Comparison of ENCODE assay signal across 16 cellular contexts in the genomic region with DNA sequence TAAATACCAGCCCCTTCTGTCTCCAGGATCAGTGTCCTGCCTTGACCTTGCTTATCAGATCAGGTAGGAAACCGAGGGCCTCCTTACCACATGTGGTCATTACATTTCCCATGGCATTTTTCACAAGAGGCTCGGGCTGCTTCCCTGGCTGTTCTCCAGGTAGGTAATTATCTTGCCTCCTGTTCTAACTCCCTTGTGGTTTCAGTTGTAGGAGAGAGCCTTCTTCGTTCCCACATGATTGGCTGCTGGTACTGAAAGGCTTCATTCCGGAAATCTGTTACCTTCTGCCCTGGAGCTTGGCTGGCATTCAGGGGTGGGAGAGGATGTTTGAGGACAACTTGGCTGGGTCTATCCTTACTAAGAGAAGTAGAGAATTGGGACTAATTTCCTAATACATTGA. TPM values are rescaled to one million over a fixed set of nuclear protein-coding genes. Genes with fewer than 3 reads are reported as not detected.
DNase-seq lines count a peak whose midpoint lies in the region; ATAC-seq lines count a peak whose summit lies in the region.
"Had no signal": no experiment of that assay in that cellular context is flagged by ENCODE, and none has a peak within 500 bp of the region (broad histone marks: within the 10 kb centered on the region; RNA-seq: fewer than 3 reads in every experiment).

No MANE protein-coding gene starts in this region.

- H3K4me1 Mint-ChIP-seq in naive thymus-derived CD8-positive, alpha-beta T cell, result no peaks in the 10 kb centered on the region
- H3K4me1 Mint-ChIP-seq: activated naive CD8-positive, alpha-beta T cell treated with anti-CD3 and anti-CD28 coated beads for 36 hours had no signal

- POLR2A ChIA-PET in naive thymus-derived CD8-positive, alpha-beta T cell (lab: Charles Lee), result no interaction called here

- peaks cover 0 to 4% (median 0%) of the 10 kb centered on the region in 9 donors for H3K9me3 Mint-ChIP-seq in naive thymus-derived CD8-positive, alpha-beta T cell
- H3K9me3 Mint-ChIP-seq: activated naive CD8-positive, alpha-beta T cell treated with anti-CD3 and anti-CD28 coated beads for 36 hours had no signal

- no peak overlapping the region for H3K27ac Mint-ChIP-seq in naive thymus-derived CD8-positive, alpha-beta T cell
- H3K27ac Mint-ChIP-seq: activated naive CD8-positive, alpha-beta T cell treated with anti-CD3 and anti-CD28 coated beads for 36 hours had no signal

- H3K27me3 Mint-ChIP-seq in naive thymus-derived CD8-positive, alpha-beta T cell, result peaks cover 16 to 45% (median 17%) of the 10 kb centered on the region in 5 donors

- no peaks in the 10 kb centered on the region for H3K36me3 Mint-ChIP-seq in naive thymus-derived CD8-positive, alpha-beta T cell
- H3K36me3 Mint-ChIP-seq: activated naive CD8-positive, alpha-beta T cell treated with anti-CD3 and anti-CD28 coated beads for 36 hours had no signal

- ATAC-seq in naive thymus-derived CD8-positive, alpha-beta T cell, result no peak

- H3K4me3 Mint-ChIP-seq in naive thymus-derived CD8-positive, alpha-beta T cell, result no peak overlapping the region
- H3K4me3 Mint-ChIP-seq: activated naive CD8-positive, alpha-beta T cell treated with anti-CD3 and anti-CD28 coated beads for 36 hours had no signal

- DNase-seq in DMS79 (lab: John Stamatoyannopoulos, UW), result peak; percentile 62
- DNase-seq in NCI-H146 treated with DMSO at 0.1 percent for 48 hours (lab: John Stamatoyannopoulos, UW; ENCODE audit: unreplicated experiment), result peak; percentile 48
- peak; percentile 33 for DNase-seq in NCI-H748 (lab: John Stamatoyannopoulos, UW; ENCODE audit: unreplicated experiment)
- peak; percentile 58 for DNase-seq in cerebellar cortex (ENCODE audit: low spot score)
- no peak for DNase-seq in NAMALWA (ENCODE audit: low spot score)
- no peak for DNase-seq in naive thymus-derived CD8-positive, alpha-beta T cell
- DNase-seq in stimulated activated CD4-positive, alpha-beta T cell treated with anti-CD3 and anti-CD28 coated beads, Interleukin-12 subunit alpha, Interleukin-12 subunit beta, amount 100 ng/mL, for 4 hours, result no peak
- DNase-seq in medulla oblongata (ENCODE audit: extremely low spot score), result no peak
- DNase-seq: activated CD4-positive, alpha-beta T cell treated with anti-CD3 and anti-CD28 coated beads for 4 hours; activated naive CD8-positive, alpha-beta T cell treated with anti-CD3 and anti-CD28 coated beads for 36 hours; activated T-cell treated with anti-CD3 and anti-CD28 coated beads for 4 hours; DMS53; MM.1S; OCI-M1; posterior cingulate gyrus; T-helper 1 cell had no signal

RNA-seq across cellular contexts. Expression of gene RORA, which starts 46.8 kb away (rescaled TPM):
- 100 to 1,000 TPM; 127 to 132 TPM for total RNA-seq in naive thymus-derived CD8-positive, alpha-beta T cell
- polyA plus RNA-seq in naive thymus-derived CD8-positive, alpha-beta T cell, result 10 to 100 TPM; 29.1 to 50.6 (median 38.1) TPM

Comparison
In these comparisons a context has a peak if more than half of its experiments do, and no peak if none do; other contexts are left out.
1. DNase-seq: peak in DMS79 (single experiment), NCI-H146 treated with DMSO at 0.1 percent for 48 hours (single experiment), NCI-H748 (single experiment) and cerebellar cortex (single experiment); none in NAMALWA (single experiment), naive thymus-derived CD8-positive, alpha-beta T cell (0 of 10), stimulated activated CD4-positive, alpha-beta T cell treated with anti-CD3 and anti-CD28 coated beads, Interleukin-12 subunit alpha, Interleukin-12 subunit beta, amount 100 ng/mL, for 4 hours (single experiment) and medulla oblongata (single experiment).